In the genomic region with DNA sequence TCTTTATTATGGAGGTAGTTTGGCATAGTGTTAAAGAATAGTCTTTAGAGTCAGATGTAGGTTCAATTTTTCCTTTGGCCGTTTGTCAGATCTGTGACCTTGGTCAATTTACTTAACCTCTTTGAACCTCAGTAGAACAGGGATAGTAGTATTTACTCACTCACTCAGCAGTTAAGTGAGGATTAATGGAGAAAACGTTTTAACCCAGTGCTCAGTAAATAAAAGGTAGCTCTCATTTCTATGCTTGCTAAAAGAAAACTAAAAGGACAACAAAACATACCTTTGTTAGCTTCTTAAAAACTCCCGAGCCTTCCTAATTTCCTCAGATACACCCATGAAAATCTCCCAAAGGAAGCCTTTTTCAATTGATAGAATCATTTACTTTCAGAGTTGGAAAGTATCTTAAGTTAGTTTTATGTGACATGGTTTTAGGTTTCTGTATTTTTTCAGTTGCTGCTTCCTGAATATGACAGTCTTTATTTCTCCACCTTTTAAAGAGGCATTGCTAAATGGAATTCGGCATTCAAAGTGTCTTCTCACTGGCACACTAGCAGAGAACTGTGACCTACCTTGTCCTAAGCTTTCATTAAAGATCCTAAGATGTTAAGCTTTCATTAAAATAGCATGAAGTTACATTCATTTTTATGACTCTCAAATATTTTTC, we compare ENCODE assay signal across 15 cellular contexts. TPM values are rescaled to one million over a fixed set of nuclear protein-coding genes. Genes with fewer than 3 reads are reported as not detected.
DNase-seq lines count a peak whose midpoint lies in the region; ATAC-seq, FAIRE-seq and TF ChIP-seq lines count a peak whose summit lies in the region.
"Had no signal": no experiment of that assay in that cellular context is flagged by ENCODE, and none has a peak within 500 bp of the region (broad histone marks: within the 10 kb centered on the region; RNA-seq: fewer than 3 reads in every experiment).

No MANE protein-coding gene starts in this region.

- H3K36me3 ChIP-seq in HEK293 (ENCODE audit: control insufficient read depth in 2 of 2, insufficient read depth in 1 of 2, low read length in 2 of 2), result no peaks in the 10 kb centered on the region
- H3K36me3 ChIP-seq: sigmoid colon had no signal

- TF ChIP-seq EP300 in A549 (IDR thresholded peaks at IDR 0.05), result no peak

- H3K27ac ChIP-seq in A549, result peak overlapping the region in 1 of 2 experiments; percentile 47; a peak in 3 of 6 replicates
- H3K27ac ChIP-seq in HEK293 (ENCODE audit: extremely low read depth, low read depth, low read length), result no peak overlapping the region

- H3K9me3 Mint-ChIP-seq in activated T-helper 2 cell treated with anti-CD3 and anti-CD28 coated beads, Interferon-gamma antibody, Interleukin-2, Interleukin-4, amounts not matched to agents 10 μg/mL and 5 μg/mL and 100 μg/mL, durations not matched to agents 14 hours and 24 hours and 36 hours, result no peaks in the 10 kb centered on the region
- peaks cover 5% of the 10 kb centered on the region for H3K9me3 Mint-ChIP-seq in memory B cell
- H3K9me3 Mint-ChIP-seq: activated naive CD4-positive, alpha-beta T cell treated with anti-CD3 and anti-CD28 coated beads, Interleukin-2, amount 10 ng/mL, durations not matched to agents 7 days and 5 days had no signal

- H3K4me1 ChIP-seq in A549, result peaks cover 65% of the 10 kb centered on the region
- H3K4me1 ChIP-seq in HEK293 (ENCODE audit: control insufficient read depth, insufficient read depth, low read length), result peaks cover 25% of the 10 kb centered on the region; the same call in 1 of the 2 replicates

- peak overlapping the region; percentile 17; the same call in 1 of the 3 replicates for H3K4me3 ChIP-seq in A549
- no peak overlapping the region for H3K4me3 ChIP-seq in HEK293 (ENCODE audit: low read depth, low read length)
- H3K4me3 ChIP-seq: sigmoid colon had no signal

- H3K27me3 Mint-ChIP-seq in activated T-helper 2 cell treated with anti-CD3 and anti-CD28 coated beads, Interferon-gamma antibody, Interleukin-2, Interleukin-4, amounts not matched to agents 10 μg/mL and 5 μg/mL and 100 μg/mL, durations not matched to agents 14 hours and 24 hours and 36 hours (ENCODE audit: low read depth), result no peaks in the 10 kb centered on the region
- H3K27me3 Mint-ChIP-seq in memory B cell, result no peaks in the 10 kb centered on the region
- H3K27me3 Mint-ChIP-seq: activated naive CD4-positive, alpha-beta T cell treated with anti-CD3 and anti-CD28 coated beads, Interleukin-2, amount 10 ng/mL, durations not matched to agents 7 days and 5 days had no signal

- TF ChIP-seq CTCF in A549 (IDR thresholded peaks at IDR 0.05), result no peak
- no peak for TF ChIP-seq CTCF in HEK293 (tag by site-specific recombination; IDR thresholded peaks at IDR 0.05)
- no peak for TF ChIP-seq CTCF in GM10248 (IDR thresholded peaks at IDR 0.05; ENCODE audit: control extremely low read depth, extremely low read depth, low read depth, missing control alignments)

- H3K9me3 ChIP-seq in A549 (no peaks in the 10 kb centered on the region), HEK293 (ENCODE audit: control insufficient read depth, insufficient read depth, low read depth, low read length) (no peaks in the 10 kb centered on the region)
- H3K9me3 ChIP-seq: sigmoid colon had no signal

- POLR2A ChIA-PET in A549 (lab: Yijun Ruan, JAX) (no interaction called here), HEK293 (lab: Yijun Ruan, JAX) (interaction anchor here (1.3 kb wide), 1 partner anchor 9 kb away, joined by 3 read pairs; no protein-coding TSS in a partner anchor), GM10248 (lab: Yijun Ruan, JAX) (no interaction called here)

- WGBS in A549 (ENCODE audit: missing lambda C conversion rate), result 14% methylated on average over 4 of the region's 4 CpGs

- DNase-seq in A549 (ENCODE audit: low read depth in 1 of 2, low spot score in 1 of 2), result no peak
- no peak for DNase-seq in activated T-helper 2 cell treated with anti-CD3 and anti-CD28 coated beads, Interferon-gamma antibody, Interleukin-2, Interleukin-4, amounts not matched to agents 10 μg/mL and 5 μg/mL and 100 μg/mL, durations not matched to agents 14 hours and 24 hours and 36 hours (ENCODE audit: low spot score)
- no peak for DNase-seq in memory B cell (ENCODE audit: low spot score in 2 of 2)
- DNase-seq in GM10248 (ENCODE audit: extremely low spot score), result no peak
- no peak for DNase-seq in T-helper 1 cell
- DNase-seq: activated CD4-positive, alpha-beta T cell treated with anti-CD3 and anti-CD28 coated beads for 48 hours; activated naive CD4-positive, alpha-beta T cell treated with anti-CD3 and anti-CD28 coated beads, Interleukin-2, amount 10 ng/mL, durations not matched to agents 7 days and 5 days; effector CD4-positive, alpha-beta T cell; KBM-7; mesendoderm; sigmoid colon had no signal

- CTCF ChIA-PET in A549 (lab: Yijun Ruan, JAX), result interaction anchor here (0.6 kb wide), 2 partner anchors 90 to 386 kb away, joined by 3 read pairs; no protein-coding TSS in a partner anchor
- CTCF ChIA-PET in HEK293 (lab: Yijun Ruan, JAX), result interaction anchor here (0.5 to 1.1 kb wide), 4 partner anchors 19 to 386 kb away, joined by 3 read pairs; no protein-coding TSS in a partner anchor
- CTCF ChIA-PET in GM10248 (lab: Yijun Ruan, JAX), result interaction anchor here (0.7 to 1.3 kb wide), 2 partner anchors 8 to 177 kb away, joined by 3 to 4 read pairs; no protein-coding TSS in a partner anchor

- H3K36me3 Mint-ChIP-seq in activated T-helper 2 cell treated with anti-CD3 and anti-CD28 coated beads, Interferon-gamma antibody, Interleukin-2, Interleukin-4, amounts not matched to agents 10 μg/mL and 5 μg/mL and 100 μg/mL, durations not matched to agents 14 hours and 24 hours and 36 hours (ENCODE audit: low read depth), result peaks cover 21% of the 10 kb centered on the region
- H3K36me3 Mint-ChIP-seq in memory B cell, result peaks cover 9% of the 10 kb centered on the region

- no peak for TF ChIP-seq RAD21 in A549 (conservative IDR thresholded peaks at IDR 0.05 in 1 of 2, IDR thresholded peaks at IDR 0.05 in 1 of 2)

- no peak for TF ChIP-seq POLR2A in A549 (IDR thresholded peaks at IDR 0.05; ENCODE audit: low read length)

- peak overlapping the region; percentile 20 for H3K4me3 Mint-ChIP-seq in activated T-helper 2 cell treated with anti-CD3 and anti-CD28 coated beads, Interferon-gamma antibody, Interleukin-2, Interleukin-4, amounts not matched to agents 10 μg/mL and 5 μg/mL and 100 μg/mL, durations not matched to agents 14 hours and 24 hours and 36 hours (ENCODE audit: low read depth)
- H3K4me3 Mint-ChIP-seq in memory B cell, result no peak overlapping the region
- H3K4me3 Mint-ChIP-seq: activated naive CD4-positive, alpha-beta T cell treated with anti-CD3 and anti-CD28 coated beads, Interleukin-2, amount 10 ng/mL, durations not matched to agents 7 days and 5 days had no signal

- ATAC-seq in A549, result no peak
- no peak for ATAC-seq in memory B cell (ENCODE audit: low read depth)
- no peak for ATAC-seq in HG03571 (IDR thresholded peaks at IDR 0.05; ENCODE audit: unreplicated experiment)
- no peak for ATAC-seq in GM18498 (IDR thresholded peaks at IDR 0.05; ENCODE audit: unreplicated experiment)
- ATAC-seq: SK-N-SH treated with all-trans-retinoic acid at 6 μM for 48 hours had no signal

- peak overlapping the region; percentile 90 for H3K4me2 ChIP-seq in A549

- H3K27ac Mint-ChIP-seq in activated T-helper 2 cell treated with anti-CD3 and anti-CD28 coated beads, Interferon-gamma antibody, Interleukin-2, Interleukin-4, amounts not matched to agents 10 μg/mL and 5 μg/mL and 100 μg/mL, durations not matched to agents 14 hours and 24 hours and 36 hours, result no peak overlapping the region
- H3K27ac Mint-ChIP-seq in memory B cell, result peak overlapping the region; percentile 50
- H3K27ac Mint-ChIP-seq: activated naive CD4-positive, alpha-beta T cell treated with anti-CD3 and anti-CD28 coated beads, Interleukin-2, amount 10 ng/mL, durations not matched to agents 7 days and 5 days had no signal

- peaks cover 53% of the 10 kb centered on the region for H3K4me1 Mint-ChIP-seq in activated T-helper 2 cell treated with anti-CD3 and anti-CD28 coated beads, Interferon-gamma antibody, Interleukin-2, Interleukin-4, amounts not matched to agents 10 μg/mL and 5 μg/mL and 100 μg/mL, durations not matched to agents 14 hours and 24 hours and 36 hours (ENCODE audit: low read depth)
- H3K4me1 Mint-ChIP-seq in memory B cell, result peaks cover 25% of the 10 kb centered on the region

- FAIRE-seq in A549 (lab: Jason Lieb, UNC), result no peak

- intact Hi-C loops in activated T-helper 2 cell treated with anti-CD3 and anti-CD28 coated beads, Interferon-gamma antibody, Interleukin-2, Interleukin-4, amounts not matched to agents 10 μg/mL and 5 μg/mL and 100 μg/mL, durations not matched to agents 14 hours and 24 hours and 36 hours (cut with micrococcal nuclease), result no loop called here

TF ChIP-seq in A549, 52 proteins besides CTCF, POLR2A, EP300 and RAD21 (continues in another document):
- TF ChIP-seq ZNF302 (CRISPR knock-in tag; IDR thresholded peaks at IDR 0.05), result no peak
- TF ChIP-seq CEBPB (IDR thresholded peaks at IDR 0.05), result no peak
- no peak for TF ChIP-seq TFCP2L1 (CRISPR knock-in tag; IDR thresholded peaks at IDR 0.05)
- no peak for TF ChIP-seq FOSL2 (IDR thresholded peaks at IDR 0.05)
- TF ChIP-seq FOSL2 (CRISPR knock-in tag; IDR thresholded peaks at IDR 0.05), result no peak
- no peak for TF ChIP-seq KDM5A (IDR thresholded peaks at IDR 0.05)

TF ChIP-seq in HEK293, 187 proteins besides CTCF, POLR2A, EP300 and RAD21 (continues in another document):
- TF ChIP-seq, protein P1, sequence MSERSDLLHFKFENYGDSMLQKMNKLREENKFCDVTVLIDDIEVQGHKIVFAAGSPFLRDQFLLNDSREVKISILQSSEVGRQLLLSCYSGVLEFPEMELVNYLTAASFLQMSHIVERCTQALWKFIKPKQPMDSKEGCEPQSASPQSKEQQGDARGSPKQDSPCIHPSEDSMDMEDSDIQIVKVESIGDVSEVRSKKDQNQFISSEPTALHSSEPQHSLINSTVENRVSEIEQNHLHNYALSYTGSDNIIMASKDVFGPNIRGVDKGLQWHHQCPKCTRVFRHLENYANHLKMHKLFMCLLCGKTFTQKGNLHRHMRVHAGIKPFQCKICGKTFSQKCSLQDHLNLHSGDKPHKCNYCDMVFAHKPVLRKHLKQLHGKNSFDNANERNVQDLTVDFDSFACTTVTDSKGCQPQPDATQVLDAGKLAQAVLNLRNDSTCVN (tag by site-specific recombination; optimal IDR thresholded peaks at IDR 0.05), result no peak

RNA-seq across cellular contexts. Expression of a gene that starts 7.8 kb away (rescaled TPM):
- polyA plus RNA-seq in A549 (2011; rRNA removed) (34.5 and 44.8 TPM in 2 replicates), A549 (2017; fragmentation: RNase III; extraction: RNeasy Plus Mini Kit Qiagen cat#74134 plus additional on column Dnase treatment) (31.3 to 34.1 TPM (median 32.3 TPM) in 3 replicates)
- 7.3 and 8.0 TPM in 2 replicates for polyA plus RNA-seq in A549 (2012; cell fraction: cytosol; rRNA removed)
- 4.2 and 9.3 TPM in 2 replicates for polyA plus RNA-seq in A549 (2012; cell fraction: nucleus; rRNA removed)
- 17.1 and 18.0 TPM in 2 replicates for polyA minus RNA-seq in A549 (2011; rRNA and poly(A)+ RNA removed)
- 61.4 and 63.5 TPM in 2 replicates for total RNA-seq in activated T-helper 2 cell treated with anti-CD3 and anti-CD28 coated beads, Interferon-gamma antibody, Interleukin-2, Interleukin-4, amounts not matched to agents 10 μg/mL and 5 μg/mL and 100 μg/mL, durations not matched to agents 14 hours and 24 hours and 36 hours
